ENCODE assay signal across 33 cellular contexts in genomic region chr10:114052255-114052654, GRCh38. TPM values are rescaled to one million over a fixed set of nuclear protein-coding genes. Genes with fewer than 3 reads are reported as not detected.
"Had no signal": no experiment of that assay in that cellular context is flagged by ENCODE, and none has a peak within 500 bp of the region (broad histone marks: within the 10 kb centered on the region; RNA-seq: fewer than 3 reads in every experiment).

No MANE protein-coding gene starts in this region.

- H3K36me3 ChIP-seq: adrenal gland, colonic mucosa, esophagus squamous epithelium, gastroesophageal sphincter had no signal

- ATAC-seq: activated CD4-positive, alpha-beta T cell treated with anti-CD3 and anti-CD28 coated beads for 36 hours; activated CD8-positive, alpha-beta memory T cell treated with anti-CD3 and anti-CD28 coated beads, Interleukin-2, amount 10 ng/mL, durations not matched to agents 7 days and 5 days; activated CD8-positive, alpha-beta T cell treated with anti-CD3 and anti-CD28 coated beads, Interleukin-2, amount 10 ng/mL, durations not matched to agents 7 days and 5 days; activated naive CD8-positive, alpha-beta T cell treated with anti-CD3 and anti-CD28 coated beads, Interleukin-2, amount 50 U/mL, for 24 hours; body of pancreas; gastroesophageal sphincter; T-cell; T-helper 17 cell had no signal

- H3K27ac ChIP-seq: adrenal gland, body of pancreas, colonic mucosa, epithelial cell of prostate, esophagus squamous epithelium, gastroesophageal sphincter had no signal

- H3K27me3 ChIP-seq: body of pancreas, colonic mucosa, gastroesophageal sphincter had no signal

- H3K9me3 ChIP-seq: adrenal gland, body of pancreas, colonic mucosa, esophagus squamous epithelium, gastroesophageal sphincter had no signal

- H3K4me3 ChIP-seq: adrenal gland, body of pancreas, colonic mucosa, esophagus squamous epithelium, gastroesophageal sphincter had no signal

- H3K4me1 ChIP-seq: adrenal gland, colonic mucosa, esophagus squamous epithelium had no signal

- DNase-seq: activated CD4-positive, alpha-beta memory T cell treated with anti-CD3 and anti-CD28 coated beads for 36 hours; activated CD4-positive, alpha-beta T cell treated with anti-CD3 and anti-CD28 coated beads for 36 hours; activated CD4-positive, alpha-beta T cell treated with anti-CD3 and anti-CD28 coated beads, Interleukin-2, amount 10 ng/mL, durations not matched to agents 24 days and 14 days; activated CD4-positive, CD25-positive, alpha-beta regulatory T cell; activated CD4-positive, CD25-positive, alpha-beta regulatory T cell treated with anti-CD3 and anti-CD28 coated beads, Interleukin-2, amount 50 U/mL, for 72 hours; activated CD8-positive, alpha-beta memory T cell treated with anti-CD3 and anti-CD28 coated beads, Interleukin-2, amount 10 ng/mL, durations not matched to agents 7 days and 5 days; activated CD8-positive, alpha-beta memory T cell treated with anti-CD3 and anti-CD28 coated beads, Interleukin-2, amount 50 U/mL, for 4 hours; activated CD8-positive, alpha-beta T cell treated with anti-CD3 and anti-CD28 coated beads, Interleukin-2, amount 10 ng/mL, durations not matched to agents 7 days and 5 days; activated effector memory CD4-positive, alpha-beta T cell treated with anti-CD3 and anti-CD28 coated beads, Interleukin-2, amount 50 U/mL, for 16 hours; activated naive CD4-positive, alpha-beta T cell treated with anti-CD3 and anti-CD28 coated beads for 36 hours; activated naive CD8-positive, alpha-beta T cell treated with anti-CD3 and anti-CD28 coated beads for 36 hours; activated naive CD8-positive, alpha-beta T cell treated with anti-CD3 and anti-CD28 coated beads, Interleukin-2, amount 50 U/mL, for 24 hours; activated T-cell treated with anti-CD3 and anti-CD28 coated beads, Interleukin-2, amount 50 U/mL, for 1 hour; activated T-cell treated with anti-CD3 and anti-CD28 coated beads, Interleukin-2, amount 50 U/mL, for 48 hours; adrenal gland; amygdala; aorta; body of pancreas; caudate nucleus; cerebellar nuclear complex; colonic mucosa; effector CD8-positive, alpha-beta T cell; esophagus squamous epithelium; foreskin melanocyte; T-cell; T-helper 17 cell; T1000 had no signal

RNA-seq across cellular contexts. Expression of gene ADRB1, which starts 8.6 kb away (rescaled TPM):
- total RNA-seq: activated CD4-positive, alpha-beta memory T cell treated with anti-CD3 and anti-CD28 coated beads for 36 hours; activated CD4-positive, alpha-beta T cell treated with anti-CD3 and anti-CD28 coated beads for 36 hours; activated CD4-positive, alpha-beta T cell treated with anti-CD3 and anti-CD28 coated beads, Interleukin-2, amount 10 ng/mL, durations not matched to agents 24 days and 14 days; activated naive CD4-positive, alpha-beta T cell treated with anti-CD3 and anti-CD28 coated beads for 36 hours; activated T-helper 1 cell treated with anti-CD3 and anti-CD28 coated beads, Interleukin-12 subunit alpha, Interleukin-12 subunit beta, Interleukin-2, Interleukin-4 antibody, amounts not matched to agents 30 ng/mL and 10 ng/mL and 1 ng/mL, durations not matched to agents 14 hours and 24 hours and 36 hours; activated T-helper 2 cell treated with anti-CD3 and anti-CD28 coated beads, Interferon-gamma antibody, Interleukin-2, Interleukin-4, amounts not matched to agents 10 μg/mL and 5 μg/mL and 100 μg/mL, durations not matched to agents 14 hours and 24 hours and 36 hours; fibroblast of lung; fibroblast of villous mesenchyme had no signal
- polyA plus RNA-seq: aorta, fibroblast of lung had no signal
